Comparison of ENCODE assay signal across 1 cellular context in genomic region chr15:48337626-48338025, GRCh38.
TF ChIP-seq lines count a peak whose summit lies in the region.

No MANE protein-coding gene starts in this region.

TF ChIP-seq in WTC11, 78 proteins besides CTCF, POLR2A, EP300 and RAD21 (continued from another document):
- TF ChIP-seq, protein P1, sequence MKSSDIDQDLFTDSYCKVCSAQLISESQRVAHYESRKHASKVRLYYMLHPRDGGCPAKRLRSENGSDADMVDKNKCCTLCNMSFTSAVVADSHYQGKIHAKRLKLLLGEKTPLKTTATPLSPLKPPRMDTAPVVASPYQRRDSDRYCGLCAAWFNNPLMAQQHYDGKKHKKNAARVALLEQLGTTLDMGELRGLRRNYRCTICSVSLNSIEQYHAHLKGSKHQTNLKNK (CRISPR knock-in tag; IDR thresholded peaks at IDR 0.05), result no peak
